Comparison of ENCODE assay signal across 1 cellular context in genomic region chr2:42360890-42361727, GRCh38.
TF ChIP-seq lines count a peak whose summit lies in the region.

COX7A2L (minus strand) TSS chr2:42361217; CDS start chr2:42361161, 56 bp downstream.

TF ChIP-seq in HepG2, 621 proteins besides CTCF, POLR2A, EP300 and RAD21 (continued from another document and continues in another):
- TF ChIP-seq ZHX1 (CRISPR knock-in tag; IDR thresholded peaks at IDR 0.05; ENCODE audit: low read depth) (peak; percentile 76; the same call in 1 of the 2 replicates), RFX3 (CRISPR knock-in tag; IDR thresholded peaks at IDR 0.05) (no peak), CREB1 (IDR thresholded peaks at IDR 0.05) (peak; percentile 67), CREB1 (CRISPR knock-in tag; IDR thresholded peaks at IDR 0.05) (peak; percentile 88), CBX5 (CRISPR knock-in tag; IDR thresholded peaks at IDR 0.05; ENCODE audit: borderline replicate concordance) (no peak), THAP9 (CRISPR knock-in tag; IDR thresholded peaks at IDR 0.05; ENCODE audit: borderline replicate concordance) (peak; percentile 86), ZNF605 (CRISPR knock-in tag; IDR thresholded peaks at IDR 0.05) (peak; percentile 80), TRIM24 (CRISPR knock-in tag; IDR thresholded peaks at IDR 0.05) (no peak), IRF2 (CRISPR knock-in tag; IDR thresholded peaks at IDR 0.05) (peak; percentile 72), FIP1L1 (IDR thresholded peaks at IDR 0.05; ENCODE audit: borderline replicate concordance, insufficient read depth, low read depth, low read length) (peak; percentile 97; the same call in 1 of the 2 replicates), RXRB (CRISPR knock-in tag; IDR thresholded peaks at IDR 0.05; ENCODE audit: borderline replicate concordance) (peak; percentile 41; the same call in 1 of the 2 replicates), ZNF556 (CRISPR knock-in tag; IDR thresholded peaks at IDR 0.05; ENCODE audit: borderline replicate concordance) (peak; percentile 18; the same call in 1 of the 2 replicates), ZNF512B (CRISPR knock-in tag; IDR thresholded peaks at IDR 0.05; ENCODE audit: borderline replicate concordance) (no peak), ZNF501 (CRISPR knock-in tag; IDR thresholded peaks at IDR 0.05) (peak; percentile 100), ZZZ3 (CRISPR knock-in tag; IDR thresholded peaks at IDR 0.05; ENCODE audit: borderline replicate concordance) (no peak), ZNF276 (CRISPR knock-in tag; IDR thresholded peaks at IDR 0.05; ENCODE audit: low read depth) (0 out of 2 replicates have a peak, but pooled peaks have one; percentile 52), TCF7 (IDR thresholded peaks at IDR 0.05; ENCODE audit: low read depth) (no peak), ZNF431 (CRISPR knock-in tag; IDR thresholded peaks at IDR 0.05; ENCODE audit: borderline replicate concordance, low read depth) (no peak; the same call in 1 of the 2 replicates), HNRNPUL1 (IDR thresholded peaks at IDR 0.05; ENCODE audit: low read depth, low read length) (no peak), ATAD3A (CRISPR knock-in tag; IDR thresholded peaks at IDR 0.05) (no peak), GPBP1L1 (CRISPR knock-in tag; IDR thresholded peaks at IDR 0.05) (no peak), ZHX2 (IDR thresholded peaks at IDR 0.05; ENCODE audit: low read depth) (no peak), ZHX2 (CRISPR knock-in tag; IDR thresholded peaks at IDR 0.05; ENCODE audit: borderline replicate concordance) (0 out of 2 replicates have a peak, but pooled peaks have one; percentile 57), ZNF567 (CRISPR knock-in tag; IDR thresholded peaks at IDR 0.05; ENCODE audit: borderline replicate concordance) (0 out of 2 replicates have a peak, but pooled peaks have one; percentile 36), MXI1 (IDR thresholded peaks at IDR 0.05; ENCODE audit: borderline replicate concordance, low read depth, low read length) (peak; percentile 80; the same call in 1 of the 3 replicates), ESRRA (CRISPR knock-in tag; IDR thresholded peaks at IDR 0.05; ENCODE audit: low read depth) (0 out of 2 replicates have a peak, but pooled peaks have one; percentile 61), ZNF451 (CRISPR knock-in tag; IDR thresholded peaks at IDR 0.05) (no peak; the same call in 1 of the 2 replicates), NR1H2 (CRISPR knock-in tag; IDR thresholded peaks at IDR 0.05; ENCODE audit: borderline replicate concordance, low read depth) (no peak), E2F5 (CRISPR knock-in tag; conservative IDR thresholded peaks at IDR 0.05) (peak; percentile 22; the same call in 1 of the 2 replicates), TBL1XR1 (IDR thresholded peaks at IDR 0.05; ENCODE audit: borderline replicate concordance, low read length, partially characterized antibody) (no peak), SRF (IDR thresholded peaks at IDR 0.05; ENCODE audit: low read depth, low read length) (no peak), RFXANK (CRISPR knock-in tag; IDR thresholded peaks at IDR 0.05) (peak; percentile 88), WIZ (CRISPR knock-in tag; IDR thresholded peaks at IDR 0.05) (no peak; the same call in 1 of the 2 replicates), ZNF10 (CRISPR knock-in tag; IDR thresholded peaks at IDR 0.05; ENCODE audit: borderline replicate concordance, low read depth) (no peak), CENPBD1 (CRISPR knock-in tag; IDR thresholded peaks at IDR 0.05; ENCODE audit: borderline replicate concordance, low read depth) (no peak), PATZ1 (CRISPR knock-in tag; IDR thresholded peaks at IDR 0.05) (peak; percentile 36; the same call in 1 of the 2 replicates)
